8 cellular contexts compared by ENCODE assay signal in the genomic region with DNA sequence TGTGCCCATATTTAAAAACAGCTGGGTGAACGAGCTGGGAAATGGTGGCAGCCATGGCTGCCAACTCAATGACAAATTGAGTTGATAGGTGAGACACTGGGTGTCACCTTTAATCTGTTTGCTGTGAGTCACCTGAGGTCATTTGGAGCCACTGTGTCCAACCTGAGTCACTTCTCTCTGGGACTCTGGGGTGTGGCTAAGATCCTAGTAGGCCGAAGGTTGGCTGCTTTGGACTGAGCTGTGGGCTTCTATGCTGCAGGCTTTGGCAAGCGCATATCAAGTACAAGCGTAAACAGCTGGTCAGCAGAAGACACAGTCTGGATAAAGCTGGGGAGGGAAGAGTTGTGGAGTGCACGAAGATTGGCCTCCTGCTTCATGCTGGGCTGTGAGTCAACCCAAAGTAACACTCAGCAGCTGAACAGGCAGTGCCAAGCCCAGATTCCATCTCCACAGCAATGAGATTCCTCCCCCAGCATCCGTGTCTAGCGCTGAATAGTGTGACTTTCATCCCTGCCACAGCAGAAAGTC.
DNase-seq lines count a peak whose midpoint lies in the region; ATAC-seq lines count a peak whose summit lies in the region.

No MANE protein-coding gene starts in this region.

- H3K9me3 Mint-ChIP-seq in stimulated activated naive CD8-positive, alpha-beta T cell treated with anti-CD3 and anti-CD28 coated beads, Interleukin-15, amount 100 ng/mL, for 72 hours = no peaks in the 10 kb centered on the region

- DNase-seq in activated effector memory CD4-positive, alpha-beta T cell treated with anti-CD3 and anti-CD28 coated beads, Interleukin-2, amount 50 U/mL, for 16 hours = peak; percentile 31
- DNase-seq in activated effector memory CD4-positive, alpha-beta T cell treated with Interleukin-2 at 50 U/mL for 16 hours = no peak
- peak; percentile 84 for DNase-seq in epidermal melanocyte (ENCODE audit: insufficient read length, low spot score)
- DNase-seq in middle frontal gyrus (ENCODE audit: extremely low spot score, low spot score) = peak; percentile 46
- DNase-seq in stimulated activated naive CD8-positive, alpha-beta T cell treated with anti-CD3 and anti-CD28 coated beads, Interleukin-15, amount 100 ng/mL, for 72 hours = no peak
- no peak for DNase-seq in NCI-H2171 treated with DMSO at 0.1 percent for 48 hours (lab: John Stamatoyannopoulos, UW)
- no peak for DNase-seq in GOT3 (lab: John Stamatoyannopoulos, UW)

- H3K4me1 Mint-ChIP-seq in stimulated activated naive CD8-positive, alpha-beta T cell treated with anti-CD3 and anti-CD28 coated beads, Interleukin-15, amount 100 ng/mL, for 72 hours = peaks cover 17% of the 10 kb centered on the region

- H3K27ac Mint-ChIP-seq in stimulated activated naive CD8-positive, alpha-beta T cell treated with anti-CD3 and anti-CD28 coated beads, Interleukin-15, amount 100 ng/mL, for 72 hours = no peak overlapping the region

- no peak overlapping the region for H3K4me3 Mint-ChIP-seq in stimulated activated naive CD8-positive, alpha-beta T cell treated with anti-CD3 and anti-CD28 coated beads, Interleukin-15, amount 100 ng/mL, for 72 hours

- no peak for ATAC-seq in stimulated activated naive CD8-positive, alpha-beta T cell treated with anti-CD3 and anti-CD28 coated beads, Interleukin-15, amount 100 ng/mL, for 72 hours
- ATAC-seq in GM21723 (IDR thresholded peaks at IDR 0.05; ENCODE audit: unreplicated experiment) = no peak

- peaks cover 15% of the 10 kb centered on the region for H3K27me3 Mint-ChIP-seq in stimulated activated naive CD8-positive, alpha-beta T cell treated with anti-CD3 and anti-CD28 coated beads, Interleukin-15, amount 100 ng/mL, for 72 hours

Comparison
In these comparisons a context has a peak if more than half of its experiments do, and no peak if none do; other contexts are left out.
1. DNase-seq: peak in activated effector memory CD4-positive, alpha-beta T cell treated with anti-CD3 and anti-CD28 coated beads, Interleukin-2, amount 50 U/mL, for 16 hours (single experiment), epidermal melanocyte (single experiment) and middle frontal gyrus (single experiment); none in activated effector memory CD4-positive, alpha-beta T cell treated with Interleukin-2 at 50 U/mL for 16 hours (single experiment), stimulated activated naive CD8-positive, alpha-beta T cell treated with anti-CD3 and anti-CD28 coated beads, Interleukin-15, amount 100 ng/mL, for 72 hours (0 of 2), NCI-H2171 treated with DMSO at 0.1 percent for 48 hours (single experiment) and GOT3 (single experiment).